In genomic region chr3:179438836-179439235, GRCh38 we compare ENCODE assay signal across 11 cellular contexts. TPM values are rescaled to one million over a fixed set of nuclear protein-coding genes. Genes with fewer than 3 reads are reported as not detected.
A peak's percentile ranks its signal among the peaks of the same experiment; 100 is the strongest.
DNase-seq lines count a peak whose midpoint lies in the region; ATAC-seq, FAIRE-seq and TF ChIP-seq lines count a peak whose summit lies in the region.
"Had no signal": no experiment of that assay in that cellular context is flagged by ENCODE, and none has a peak within 500 bp of the region (broad histone marks: within the 10 kb centered on the region; RNA-seq: fewer than 3 reads in every experiment).

No MANE protein-coding gene starts in this region.

- H3K4me1 ChIP-seq in H9 (ENCODE audit: insufficient read depth, low read length) (no peaks in the 10 kb centered on the region; the same call in 1 of the 2 replicates), mesenchymal stem cell (ENCODE audit: control insufficient read depth, insufficient read depth, low read depth, low read length) (peaks cover 3% of the 10 kb centered on the region), small intestine (ENCODE audit: control insufficient read depth in 2 of 2, insufficient read depth in 1 of 2, low read depth in 1 of 2, low read length in 1 of 2) (no peaks in the 10 kb centered on the region)

- ATAC-seq in GM19023 (IDR thresholded peaks at IDR 0.05; ENCODE audit: unreplicated experiment) (peak; percentile 60), HG03558 (IDR thresholded peaks at IDR 0.05; ENCODE audit: extremely low read depth, unreplicated experiment) (peak; percentile 78)
- ATAC-seq: activated naive CD4-positive, alpha-beta T cell treated with anti-CD3 and anti-CD28 coated beads, Interleukin-2, amount 50 U/mL, for 72 hours had no signal

- no peak overlapping the region for H3K4me2 ChIP-seq in H9 (ENCODE audit: insufficient read depth, insufficient read length, low read length)
- no peak overlapping the region for H3K4me2 ChIP-seq in mesenchymal stem cell (ENCODE audit: low read length, poor library complexity, severe bottlenecking)

- H3K4me3 ChIP-seq in mesenchymal stem cell (ENCODE audit: insufficient read depth in 1 of 2, low read depth in 1 of 2, low read length in 2 of 2): no peak overlapping the region
- no peak overlapping the region for H3K4me3 ChIP-seq in small intestine (ENCODE audit: low read depth in 1 of 2, low read length in 2 of 2)

- peaks cover 2% of the 10 kb centered on the region; the same call in 1 of the 2 replicates for H3K79me2 ChIP-seq in H9 (ENCODE audit: insufficient read depth, low read length)

- no peak overlapping the region for H2BK5ac ChIP-seq in H9 (ENCODE audit: insufficient read length, low read length)
- no peak overlapping the region for H2BK5ac ChIP-seq in mesenchymal stem cell (ENCODE audit: low read depth, low read length, poor library complexity, severe bottlenecking)

- H3K27me3 Mint-ChIP-seq in H9 (ENCODE audit: low read depth): no peaks in the 10 kb centered on the region
- peaks cover 6% of the 10 kb centered on the region for H3K27me3 Mint-ChIP-seq in endothelial cell (ENCODE audit: unreplicated experiment)

- H3T11ph ChIP-seq in H9 (ENCODE audit: low read length): no peak overlapping the region

- H3K9ac ChIP-seq in H9 (ENCODE audit: extremely low read depth, insufficient read length, low read length) (no peak overlapping the region), mesenchymal stem cell (ENCODE audit: low read length) (no peak overlapping the region)

- WGBS in H9 (ENCODE audit: extremely low coverage, insufficient read length, low lambda C conversion rate): no CpG with 5 or more reads among the region's 5 CpGs
- 73% methylated on average over 5 of the region's 5 CpGs for WGBS in mesenchymal stem cell
- 28 to 45% (median 30%) methylated on average over 5 of the region's 5 CpGs for WGBS in small intestine, 3 donors

- H3K36me3 Mint-ChIP-seq in H9 (ENCODE audit: insufficient read depth in 1 of 3, low read depth in 3 of 3) (no peaks in the 10 kb centered on the region; a peak in 1 of 7 replicates), endothelial cell (ENCODE audit: low read depth, unreplicated experiment) (peaks cover 3% of the 10 kb centered on the region)
- H3K36me3 Mint-ChIP-seq: activated naive CD4-positive, alpha-beta T cell treated with anti-CD3 and anti-CD28 coated beads, Interleukin-2, amount 50 U/mL, for 72 hours had no signal

- H3K18ac ChIP-seq in H9 (ENCODE audit: insufficient read length, low read depth, low read length): no peak overlapping the region
- no peak overlapping the region for H3K18ac ChIP-seq in mesenchymal stem cell (ENCODE audit: low read depth in 1 of 2, low read length in 2 of 2)

- H3K4me3 Mint-ChIP-seq in H9 (no peak overlapping the region), endothelial cell (ENCODE audit: unreplicated experiment) (no peak overlapping the region)

- no peak overlapping the region for H3K14ac ChIP-seq in H9 (ENCODE audit: insufficient read depth, low read length)
- no peak overlapping the region for H3K14ac ChIP-seq in mesenchymal stem cell (ENCODE audit: low read length in 2 of 2)

- no peak overlapping the region for H4K5ac ChIP-seq in H9 (ENCODE audit: insufficient read length, low read depth, low read length)

- H3K4ac ChIP-seq in H9 (ENCODE audit: low read depth, low read length) (no peak overlapping the region), mesenchymal stem cell (ENCODE audit: low read depth in 1 of 2, low read length in 2 of 2) (no peak overlapping the region)

- H3K4me1 Mint-ChIP-seq in H9: peaks cover 19% of the 10 kb centered on the region in 2 experiments
- H3K4me1 Mint-ChIP-seq in endothelial cell (ENCODE audit: unreplicated experiment): peaks cover 20% of the 10 kb centered on the region

- H3K27ac Mint-ChIP-seq in H9 (peak overlapping the region in 1 of 3 experiments; percentile 65; a peak in 2 of 7 replicates), endothelial cell (ENCODE audit: unreplicated experiment) (no peak overlapping the region)
- H3K27ac Mint-ChIP-seq: activated naive CD4-positive, alpha-beta T cell treated with anti-CD3 and anti-CD28 coated beads, Interleukin-2, amount 50 U/mL, for 72 hours had no signal

- FAIRE-seq in small intestine (lab: Jason Lieb, UNC): no peak
- FAIRE-seq: TTC549 had no signal

- H3K27me3 ChIP-seq in H9 (ENCODE audit: insufficient read depth, low read length): no peaks in the 10 kb centered on the region
- no peaks in the 10 kb centered on the region for H3K27me3 ChIP-seq in mesenchymal stem cell (ENCODE audit: control insufficient read depth in 1 of 2, insufficient read depth in 1 of 2, low read length in 2 of 2)
- H3K27me3 ChIP-seq in small intestine (ENCODE audit: control insufficient read depth in 2 of 2, insufficient read depth in 2 of 2, low read length in 2 of 2): no peaks in the 10 kb centered on the region

- H2BK15ac ChIP-seq in H9 (ENCODE audit: low read depth, low read length): no peak overlapping the region
- no peak overlapping the region for H2BK15ac ChIP-seq in mesenchymal stem cell (ENCODE audit: low read depth, poor library complexity, severe bottlenecking)

- no peaks in the 10 kb centered on the region for H3K9me3 ChIP-seq in H9 (ENCODE audit: control insufficient read depth, low read depth, low read length)
- H3K9me3 ChIP-seq in mesenchymal stem cell (ENCODE audit: control insufficient read depth, low read length): no peaks in the 10 kb centered on the region
- no peaks in the 10 kb centered on the region for H3K9me3 ChIP-seq in small intestine (ENCODE audit: control insufficient read depth, low read depth)

- H2AK5ac ChIP-seq in H9 (ENCODE audit: insufficient read length, low read length): no peak overlapping the region
- H2AK5ac ChIP-seq in mesenchymal stem cell (ENCODE audit: low read length, severe bottlenecking): no peak overlapping the region

- H3K56ac ChIP-seq in H9 (ENCODE audit: insufficient read length, low read depth, low read length): no peak overlapping the region

- peak; percentile 41 for DNase-seq in H9
- no peak for DNase-seq in mesenchymal stem cell
- DNase-seq in small intestine: no peak
- DNase-seq in endothelial cell (ENCODE audit: low spot score): no peak
- DNase-seq in central memory CD4-positive, alpha-beta T cell: no peak
- no peak for DNase-seq in NCI-H146 (lab: John Stamatoyannopoulos, UW)
- DNase-seq: NCI-H2029 had no signal

- H2AFZ ChIP-seq in H9 (ENCODE audit: low read length) (no peak overlapping the region), mesenchymal stem cell (ENCODE audit: low read depth, low read length) (no peak overlapping the region)

- no peak overlapping the region for H2BK12ac ChIP-seq in H9 (ENCODE audit: insufficient read length, low read depth, low read length)
- peak overlapping the region in 1 of 2 experiments; percentile 54 for H2BK12ac ChIP-seq in mesenchymal stem cell (ENCODE audit: low read length in 2 of 2)

- H3K27ac ChIP-seq in H9 (ENCODE audit: insufficient read length, low read depth, low read length): no peak overlapping the region
- no peak overlapping the region for H3K27ac ChIP-seq in mesenchymal stem cell (ENCODE audit: low read length, poor library complexity, severe bottlenecking)
- no peak overlapping the region for H3K27ac ChIP-seq in small intestine (ENCODE audit: low read depth in 1 of 2, low read length in 1 of 2)

- no peaks in the 10 kb centered on the region for H3K36me3 ChIP-seq in mesenchymal stem cell (ENCODE audit: control insufficient read depth in 1 of 2, insufficient read depth in 2 of 2, low read depth in 1 of 2, low read length in 2 of 2)
- H3K36me3 ChIP-seq in small intestine (ENCODE audit: control insufficient read depth in 2 of 2, insufficient read depth in 2 of 2, low read length in 2 of 2): no peaks in the 10 kb centered on the region

- H3K79me1 ChIP-seq in H9 (ENCODE audit: insufficient read depth, low read depth, low read length, poor library complexity, severe bottlenecking): peaks cover 2% of the 10 kb centered on the region
- peaks cover 6% of the 10 kb centered on the region for H3K79me1 ChIP-seq in mesenchymal stem cell (replicated peaks; ENCODE audit: low read length, poor library complexity, severe bottlenecking)

- H4K20me1 ChIP-seq in H9 (ENCODE audit: control insufficient read depth, insufficient read depth, insufficient read length): no peaks in the 10 kb centered on the region

- H3K9me3 Mint-ChIP-seq in H9 (no peaks in the 10 kb centered on the region), endothelial cell (ENCODE audit: unreplicated experiment) (no peaks in the 10 kb centered on the region)
- H3K9me3 Mint-ChIP-seq: activated naive CD4-positive, alpha-beta T cell treated with anti-CD3 and anti-CD28 coated beads, Interleukin-2, amount 50 U/mL, for 72 hours had no signal

- TF ChIP-seq CTCF in H9 (conservative IDR thresholded peaks at IDR 0.05) (no peak), endothelial cell (IDR thresholded peaks at IDR 0.05; ENCODE audit: unreplicated experiment) (no peak)

- no peak overlapping the region for H2BK20ac ChIP-seq in H9 (ENCODE audit: low read depth, low read length, poor library complexity, severe bottlenecking)

- no peak overlapping the region for H2BK120ac ChIP-seq in H9 (ENCODE audit: low read depth, low read length, poor library complexity, severe bottlenecking)
- H2BK120ac ChIP-seq in mesenchymal stem cell (ENCODE audit: low read depth, low read length): no peak overlapping the region

- no peaks in the 10 kb centered on the region for H3K23me2 ChIP-seq in H9 (ENCODE audit: insufficient read length, low read depth, low read length, poor library complexity, severe bottlenecking)

- H4K91ac ChIP-seq in H9 (ENCODE audit: insufficient read length, low read depth, low read length): no peak overlapping the region
- H4K91ac ChIP-seq in mesenchymal stem cell (ENCODE audit: low read length): no peak overlapping the region

- H4K8ac ChIP-seq in H9 (replicated peaks; ENCODE audit: insufficient read length, low read depth, low read length): no peak overlapping the region
- peak overlapping the region; percentile 14 for H4K8ac ChIP-seq in mesenchymal stem cell (ENCODE audit: low read length)

- no peak overlapping the region for H3K23ac ChIP-seq in H9 (ENCODE audit: insufficient read length, low read depth, low read length)
- peak overlapping the region in 1 of 2 experiments; percentile 29 for H3K23ac ChIP-seq in mesenchymal stem cell (ENCODE audit: low read length in 2 of 2)

RNA-seq across cellular contexts. Expression of gene GNB4, which starts 12.4 kb away (rescaled TPM):
- total RNA-seq in H9 (2021): 24.2 and 25.0 TPM in 2 replicates
- polyA plus RNA-seq in mesenchymal stem cell (2013, experiment 1 of 2): 37.2 TPM
- 38.8 TPM for polyA plus RNA-seq in mesenchymal stem cell (2013, experiment 2 of 2)
- 1 to 10 TPM in 2 of 3 donors, under 1 TPM in 1; 0.67 to 6.8 (median 2.2) TPM for polyA plus RNA-seq in small intestine
- total RNA-seq in endothelial cell (ENCODE audit: unreplicated experiment): 66.9 TPM
